ENCODE assay signal across 1 cellular context in genomic region chr10:63627376-63627775, GRCh38.
TF ChIP-seq lines count a peak whose summit lies in the region.

No MANE protein-coding gene starts in this region.

TF ChIP-seq in WTC11, 78 proteins besides CTCF, POLR2A, EP300 and RAD21 (continued from another document):
- TF ChIP-seq SP1 (CRISPR knock-in tag; conservative IDR thresholded peaks at IDR 0.05): no peak
- no peak for TF ChIP-seq ATF2 (CRISPR knock-in tag; IDR thresholded peaks at IDR 0.05; ENCODE audit: borderline replicate concordance, low read depth)
- TF ChIP-seq USF2 (CRISPR knock-in tag; IDR thresholded peaks at IDR 0.05): no peak
